2 cellular contexts compared by ENCODE assay signal in the genomic region with DNA sequence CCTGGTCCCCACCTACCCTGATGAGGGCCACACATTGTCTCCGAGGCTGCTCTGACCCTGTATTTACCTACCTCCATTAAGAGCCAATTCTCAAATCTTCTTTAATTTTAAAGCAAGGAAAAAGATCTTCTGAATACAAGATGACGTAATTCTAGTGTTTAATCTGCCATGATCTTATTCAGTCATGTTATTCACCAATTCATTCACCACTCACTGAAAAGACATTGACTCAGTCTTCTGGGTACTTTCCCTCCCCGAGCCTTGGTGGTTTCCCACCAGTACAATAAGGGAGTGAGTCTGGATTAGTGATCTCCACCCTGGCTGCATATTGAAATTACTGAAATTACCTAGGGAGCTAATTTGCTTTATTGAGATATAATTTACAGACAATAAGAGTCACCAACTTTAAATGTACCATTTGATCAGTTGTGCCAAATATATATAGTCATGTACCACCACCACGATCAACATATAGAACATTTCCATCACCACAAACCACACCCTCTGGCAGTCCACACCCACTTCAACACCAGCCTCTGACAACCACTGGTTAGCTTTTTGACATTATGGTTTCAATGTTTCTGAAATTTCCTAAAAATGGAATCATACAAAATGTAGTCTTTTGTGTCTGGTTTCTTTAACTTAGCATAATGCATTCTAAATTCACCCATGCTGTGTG.
TF ChIP-seq lines count a peak whose summit lies in the region.

No MANE protein-coding gene starts in this region.

TF ChIP-seq in HepG2, 621 proteins besides CTCF, POLR2A, EP300 and RAD21:
- TF ChIP-seq ATF7 (IDR thresholded peaks at IDR 0.05) (peak; percentile 76), ATF7 (CRISPR knock-in tag; IDR thresholded peaks at IDR 0.05) (no peak), ZNF10 (CRISPR knock-in tag; IDR thresholded peaks at IDR 0.05; ENCODE audit: borderline replicate concordance, low read depth) (no peak)

TF ChIP-seq in GM12878, 131 proteins besides CTCF, POLR2A, EP300 and RAD21:
- peak; percentile 93 for TF ChIP-seq ATF7 (IDR thresholded peaks at IDR 0.05; ENCODE audit: low read depth)
- TF ChIP-seq KLF5 (IDR thresholded peaks at IDR 0.05; ENCODE audit: partially characterized antibody): no peak
